8 cellular contexts compared by ENCODE assay signal in the genomic region with DNA sequence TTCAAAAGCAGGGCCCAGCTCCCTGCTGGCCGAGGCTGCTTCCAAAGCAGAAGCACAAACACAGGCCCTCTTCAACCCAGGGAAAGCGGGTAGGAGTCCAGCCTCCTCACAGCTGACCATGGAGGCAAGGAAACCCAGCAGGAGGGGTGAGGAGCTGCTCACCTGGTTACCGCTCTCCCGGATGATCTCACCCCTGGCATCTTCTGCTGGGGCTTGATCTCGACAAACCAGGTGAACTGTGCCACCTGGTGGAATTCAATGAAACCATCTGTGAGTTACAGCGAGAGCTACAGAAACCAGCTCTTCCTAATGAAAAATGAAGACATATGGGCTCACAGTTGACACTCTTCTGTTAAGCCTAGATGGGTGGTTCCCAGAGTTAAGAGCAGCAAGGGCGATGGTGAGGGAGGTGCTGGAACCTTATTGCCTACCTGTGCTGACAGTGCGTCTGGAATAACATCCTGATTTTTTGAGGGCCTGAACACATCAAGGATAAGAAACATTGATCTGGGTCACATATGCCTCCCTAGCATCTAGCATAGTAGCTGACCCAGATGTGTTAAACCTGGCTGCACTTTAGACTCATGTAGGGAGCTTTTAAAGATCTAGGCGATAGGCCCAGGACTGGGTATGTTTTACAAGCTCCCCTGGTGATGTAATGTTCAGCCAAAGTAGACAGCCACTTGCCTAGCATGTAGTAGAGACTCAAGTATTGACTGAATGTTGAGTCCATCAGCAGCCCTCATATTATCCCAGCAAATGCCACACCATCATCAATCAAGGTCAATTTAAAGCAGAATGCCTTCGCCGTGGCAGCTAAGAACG. TPM values are rescaled to one million over a fixed set of nuclear protein-coding genes. Genes with fewer than 3 reads are reported as not detected.
DNase-seq lines count a peak whose midpoint lies in the region; FAIRE-seq and TF ChIP-seq lines count a peak whose summit lies in the region.

No MANE protein-coding gene starts in this region.

- peak; percentile 32 for DNase-seq in AG20443 (ENCODE audit: low spot score)
- DNase-seq in GM18507 (ENCODE audit: extremely low spot score, insufficient read length, low read depth): no peak
- DNase-seq in HT-29 (ENCODE audit: low spot score): peak; percentile 87
- DNase-seq in NCI-H526 treated with DMSO at 0.1 percent for 48 hours (lab: John Stamatoyannopoulos, UW): peak; percentile 88
- DNase-seq in activated T-cell treated with anti-CD3 and anti-CD28 coated beads, Interleukin-2, amount 50 U/mL, for 48 hours: peak; percentile 62 to 68
- DNase-seq in fibroblast of the aortic adventitia (ENCODE audit: low read depth): peak; percentile 59
- peak; percentile 63 for DNase-seq in putamen (ENCODE audit: low spot score)
- no peak for DNase-seq in GM19240 (ENCODE audit: insufficient read length, low spot score)

- TF ChIP-seq CTCF in fibroblast of the aortic adventitia (IDR thresholded peaks at IDR 0.05; ENCODE audit: insufficient read depth, low read length): peak; percentile 39

- no peak overlapping the region for H3K4me3 ChIP-seq in fibroblast of the aortic adventitia (ENCODE audit: low read depth, low read length)

- peak; percentile 91 for FAIRE-seq in GM18507 (lab: Jason Lieb, UNC)

RNA-seq across cellular contexts. Expression of a gene that starts 6.1 kb away (rescaled TPM):
- total RNA-seq in HT-29 (2014; rRNA removed; shearing (Covaris generic)): 8.0 and 9.8 TPM in 2 replicates
- total RNA-seq in fibroblast of the aortic adventitia (ENCODE audit: low replicate concordance): 2.0 and 3.8 TPM in 2 replicates

RNA-seq across cellular contexts. Expression of a gene that starts 47.1 kb away (rescaled TPM):
- not detected in 2 replicates for total RNA-seq in HT-29 (2014; rRNA removed; shearing (Covaris generic))
- not detected in 2 replicates for total RNA-seq in fibroblast of the aortic adventitia (ENCODE audit: low replicate concordance)

Comparison
In these comparisons a context has a peak if more than half of its experiments do, and no peak if none do; other contexts are left out.
1. DNase-seq: peak in AG20443 (single experiment), HT-29 (single experiment), NCI-H526 treated with DMSO at 0.1 percent for 48 hours (single experiment), activated T-cell treated with anti-CD3 and anti-CD28 coated beads, Interleukin-2, amount 50 U/mL, for 48 hours (2 of 2), fibroblast of the aortic adventitia (single experiment) and putamen (single experiment); none in GM18507 (single experiment) and GM19240 (single experiment).